2 cellular contexts compared by ENCODE assay signal in genomic region chr5:149672701-149673455, GRCh38.
TF ChIP-seq lines count a peak whose summit lies in the region.

No MANE protein-coding gene starts in this region.

TF ChIP-seq in Ishikawa, 13 proteins besides CTCF, POLR2A, EP300 and RAD21 (continued from another document):
- TF ChIP-seq TAF1 (IDR thresholded peaks at IDR 0.05; ENCODE audit: low read depth) = no peak
- no peak for TF ChIP-seq REST (IDR thresholded peaks at IDR 0.05; ENCODE audit: low read depth)

TF ChIP-seq in K562, 482 proteins besides CTCF, POLR2A, EP300 and RAD21 (continued from another document):
- TF ChIP-seq HMGN3 (IDR thresholded peaks at IDR 0.05; ENCODE audit: borderline replicate concordance, extremely low read depth, insufficient read length, low read depth, low read length) = no peak
- TF ChIP-seq CREB5 (CRISPR knock-in tag; IDR thresholded peaks at IDR 0.05) = no peak
- TF ChIP-seq ETS1 (conservative IDR thresholded peaks at IDR 0.05; ENCODE audit: control insufficient read depth, low read depth, low read length) = no peak
- no peak for TF ChIP-seq ZNF277 (CRISPR knock-in tag; IDR thresholded peaks at IDR 0.05; ENCODE audit: borderline replicate concordance)
- TF ChIP-seq NR0B1 (IDR thresholded peaks at IDR 0.05; ENCODE audit: partially characterized antibody) = no peak
- TF ChIP-seq HNRNPUL1 (IDR thresholded peaks at IDR 0.05; ENCODE audit: low read length) = no peak
- no peak for TF ChIP-seq ZNF354B (CRISPR knock-in tag; IDR thresholded peaks at IDR 0.05)
- TF ChIP-seq ELF2 (CRISPR knock-in tag; IDR thresholded peaks at IDR 0.05) = no peak
- no peak for TF ChIP-seq SREBF1 (IDR thresholded peaks at IDR 0.05; ENCODE audit: borderline replicate concordance, low read depth, low read length)
- TF ChIP-seq BDP1 (IDR thresholded peaks at IDR 0.05; ENCODE audit: insufficient read depth, insufficient read length) = no peak
- TF ChIP-seq ZKSCAN1 (IDR thresholded peaks at IDR 0.05; ENCODE audit: low read depth, low read length) = no peak
